ENCODE assay signal across 8 cellular contexts in genomic region chr17:42116705-42117396, GRCh38. TPM values are rescaled to one million over a fixed set of nuclear protein-coding genes. Genes with fewer than 3 reads are reported as not detected.
DNase-seq lines count a peak whose midpoint lies in the region; ATAC-seq lines count a peak whose summit lies in the region.

No MANE protein-coding gene starts in this region.

- H3K9me3 ChIP-seq in MG63 = no peaks in the 10 kb centered on the region
- H3K9me3 ChIP-seq in neuronal stem cell (replicated peaks in 1 of 2; ENCODE audit: control insufficient read depth in 2 of 2, insufficient read depth in 1 of 2, low read depth in 1 of 2, low read length in 2 of 2) = no peaks in the 10 kb centered on the region

- H3K36me3 ChIP-seq in MG63 = peaks cover 69% of the 10 kb centered on the region
- peaks cover 13 to 66% of the 10 kb centered on the region in 2 donors for H3K36me3 ChIP-seq in neuronal stem cell (replicated peaks in 1 of 2; ENCODE audit: control insufficient read depth in 2 of 2, insufficient read depth in 2 of 2, low read length in 2 of 2)

- no peak overlapping the region for H2BK120ac ChIP-seq in neuronal stem cell (ENCODE audit: low read depth, low read length)

- H3K23ac ChIP-seq in neuronal stem cell (ENCODE audit: low read depth, low read length, poor library complexity) = no peak overlapping the region

- no peak overlapping the region for H4K8ac ChIP-seq in neuronal stem cell (ENCODE audit: low read depth, low read length)

- no peak overlapping the region for H3K27ac ChIP-seq in neuronal stem cell (replicated peaks; ENCODE audit: low read length)

- no peak overlapping the region for H3K4ac ChIP-seq in neuronal stem cell (ENCODE audit: low read length)

- no CpG with 5 or more reads among the region's 18 CpGs for WGBS in neuronal stem cell (ENCODE audit: extremely low coverage in 2 of 2, insufficient read length in 2 of 2, insufficient replicate concordance in 1 of 2), 2 donors

- H3K18ac ChIP-seq in neuronal stem cell (ENCODE audit: low read length) = no peak overlapping the region

- no peak overlapping the region for H2BK12ac ChIP-seq in neuronal stem cell (ENCODE audit: low read length)

- no peak overlapping the region for H4K91ac ChIP-seq in neuronal stem cell (ENCODE audit: low read depth, low read length, poor library complexity)

- no peak overlapping the region for H2AFZ ChIP-seq in neuronal stem cell (ENCODE audit: low read length)

- no peak overlapping the region for H3K4me2 ChIP-seq in neuronal stem cell (ENCODE audit: insufficient read depth, low read length, poor library complexity, severe bottlenecking)

- H3K27me3 ChIP-seq in MG63 = no peaks in the 10 kb centered on the region
- peaks cover 0 to 2% (median 0%) of the 10 kb centered on the region in 3 experiments for H3K27me3 ChIP-seq in neuronal stem cell (ENCODE audit: control insufficient read depth in 3 of 3, insufficient read depth in 3 of 3, low read depth in 1 of 3, low read length in 3 of 3)

- no peak overlapping the region for H3K14ac ChIP-seq in neuronal stem cell (ENCODE audit: low read length)

- no peak overlapping the region for H3K4me3 ChIP-seq in MG63
- H3K4me3 ChIP-seq in neuronal stem cell (ENCODE audit: low read length in 2 of 2) = no peak overlapping the region

- H3K9ac ChIP-seq in neuronal stem cell (ENCODE audit: low read depth, low read length, poor library complexity) = no peak overlapping the region

- no peak overlapping the region for H2AK5ac ChIP-seq in neuronal stem cell (ENCODE audit: low read depth, low read length)

- no peak overlapping the region for H2BK15ac ChIP-seq in neuronal stem cell (ENCODE audit: low read length)

- DNase-seq in DMS79 (lab: John Stamatoyannopoulos, UW) = peak; percentile 32
- peak; percentile 62 for DNase-seq in MG63
- peak; percentile 87 for DNase-seq in RPMI8226
- peak; percentile 66 for DNase-seq in activated T-helper 1 cell treated with Interleukin-2 at 50 U/mL for 16 hours (ENCODE audit: low read depth)
- peak; percentile 81 for DNase-seq in fibroblast of peridontal ligament (ENCODE audit: extremely low read depth)
- DNase-seq in neuronal stem cell (ENCODE audit: low spot score) = peak; percentile 67
- DNase-seq in stromal cell of bone marrow (ENCODE audit: low read depth) = peak; percentile 60

- no peak overlapping the region for H2BK5ac ChIP-seq in neuronal stem cell (ENCODE audit: low read length)

- ATAC-seq in HG03135 (IDR thresholded peaks at IDR 0.05; ENCODE audit: unreplicated experiment) = no peak

- peaks cover 2% of the 10 kb centered on the region for H3K79me1 ChIP-seq in neuronal stem cell (ENCODE audit: low read depth, low read length)

- H3K4me1 ChIP-seq in neuronal stem cell (ENCODE audit: control insufficient read depth in 2 of 2, insufficient read depth in 1 of 2, low read depth in 1 of 2, low read length in 2 of 2) = peaks cover 2 to 6% of the 10 kb centered on the region in 2 donors

RNA-seq across cellular contexts. Expression of gene KAT2A, which starts 4.3 kb away (rescaled TPM):
- total RNA-seq in MG63 (2014; rRNA removed; shearing (Covaris generic); ENCODE audit: low replicate concordance) = 30.5 and 47.4 TPM in 2 replicates
- polyA plus RNA-seq in neuronal stem cell (2013, experiment 1 of 2) = 28.4 TPM
- polyA plus RNA-seq in neuronal stem cell (2013, experiment 2 of 2) = 27.4 TPM

RNA-seq across cellular contexts. Expression of gene DHX58, which starts 4.3 kb away (rescaled TPM):
- 1.0 and 3.2 TPM in 2 replicates for total RNA-seq in MG63 (2014; rRNA removed; shearing (Covaris generic); ENCODE audit: low replicate concordance)
- polyA plus RNA-seq in neuronal stem cell (2013, experiment 1 of 2) = 0.21 TPM
- polyA plus RNA-seq in neuronal stem cell (2013, experiment 2 of 2) = 0.14 TPM

RNA-seq across cellular contexts. Expression of gene HSPB9, which starts 5.8 kb away (rescaled TPM):
- total RNA-seq in MG63 (2014; rRNA removed; shearing (Covaris generic); ENCODE audit: low replicate concordance) = not detected in 2 replicates
- 0.15 TPM for polyA plus RNA-seq in neuronal stem cell (2013, experiment 1 of 2)
- polyA plus RNA-seq in neuronal stem cell (2013, experiment 2 of 2) = 0.08 TPM

RNA-seq across cellular contexts. Expression of gene ZNF385C, which starts 18.6 kb away (rescaled TPM):
- total RNA-seq in MG63 (2014; rRNA removed; shearing (Covaris generic); ENCODE audit: low replicate concordance) = not detected in 2 replicates
- 4.2 TPM for polyA plus RNA-seq in neuronal stem cell (2013, experiment 1 of 2)
- 4.2 TPM for polyA plus RNA-seq in neuronal stem cell (2013, experiment 2 of 2)

RNA-seq across cellular contexts. Expression of gene RAB5C, which starts 37.9 kb away (rescaled TPM):
- total RNA-seq in MG63 (2014; rRNA removed; shearing (Covaris generic); ENCODE audit: low replicate concordance) = 125 and 198 TPM in 2 replicates
- polyA plus RNA-seq in neuronal stem cell (2013, experiment 1 of 2) = 73.5 TPM
- 73.6 TPM for polyA plus RNA-seq in neuronal stem cell (2013, experiment 2 of 2)

Comparison
In these comparisons a context has a peak if more than half of its experiments do, and no peak if none do; other contexts are left out.
1. DNase-seq: peak in every context shown above with its lines; median percentile 87 in RPMI8226; 81 in fibroblast of peridontal ligament; 67 in neuronal stem cell; 66 in activated T-helper 1 cell treated with Interleukin-2 at 50 U/mL for 16 hours; 62 in MG63; 60 in stromal cell of bone marrow; 32 in DMS79.